Comparison of ENCODE assay signal across 15 cellular contexts in genomic region chr2:119723784-119724467, GRCh38. TPM values are rescaled to one million over a fixed set of nuclear protein-coding genes. Genes with fewer than 3 reads are reported as not detected.
DNase-seq lines count a peak whose midpoint lies in the region; ATAC-seq and TF ChIP-seq lines count a peak whose summit lies in the region.
"Had no signal": no experiment of that assay in that cellular context is flagged by ENCODE, and none has a peak within 500 bp of the region (broad histone marks: within the 10 kb centered on the region; RNA-seq: fewer than 3 reads in every experiment).

No MANE protein-coding gene starts in this region.

- no peaks in the 10 kb centered on the region for H3K36me3 ChIP-seq in WERI-Rb-1

- no peak overlapping the region for H3K27ac ChIP-seq in WERI-Rb-1

- DNase-seq in activated CD4-positive, CD25-positive, alpha-beta regulatory T cell treated with anti-CD3 and anti-CD28 coated beads, Interleukin-2, amount 50 U/mL, for 72 hours: no peak
- peak; percentile 72 for DNase-seq in LHCN-M2 (ENCODE audit: low read depth)
- peak; percentile 5 for DNase-seq in fibroblast of peridontal ligament (ENCODE audit: extremely low read depth)
- DNase-seq in posterior vena cava (ENCODE audit: low spot score): peak; percentile 0
- DNase-seq in SK-N-DZ (ENCODE audit: low spot score): no peak
- no peak for DNase-seq in WERI-Rb-1
- DNase-seq in middle frontal gyrus (ENCODE audit: extremely low spot score, low spot score): no peak
- DNase-seq: 8988T; COR-L47; effector memory CD8-positive, alpha-beta T cell; mesendoderm; NCI-H1417 treated with DMSO at 0.1 percent for 48 hours; NCI-H524 treated with DMSO at 0.1 percent for 48 hours had no signal

- intact Hi-C loops in posterior vena cava (cut with DNase I): no loop called here

- H3K27me3 ChIP-seq in WERI-Rb-1 (ENCODE audit: insufficient read depth, low read depth, severe bottlenecking): no peaks in the 10 kb centered on the region

- H3K4me3 ChIP-seq in WERI-Rb-1 (ENCODE audit: low read depth, low read length): no peak overlapping the region

- TF ChIP-seq CTCF in WERI-Rb-1 (IDR thresholded peaks at IDR 0.05; ENCODE audit: low read depth, low read length): no peak

- H3K9me3 ChIP-seq in WERI-Rb-1 (ENCODE audit: severe bottlenecking): no peaks in the 10 kb centered on the region

- ATAC-seq in activated CD4-positive, CD25-positive, alpha-beta regulatory T cell treated with anti-CD3 and anti-CD28 coated beads, Interleukin-2, amount 50 U/mL, for 24 hours: peak; percentile 44 to 48
- ATAC-seq: effector memory CD8-positive, alpha-beta T cell; natural killer cell treated with Interleukin-12 subunit alpha and Interleukin-12 subunit beta and Interleukin-15 and Interleukin-18, amount 100 ng/mL, for 72 hours had no signal

RNA-seq across cellular contexts. Expression of gene PTPN4, which starts 35.8 kb away (rescaled TPM):
- total RNA-seq in LHCN-M2 (2014; rRNA removed): 13.6 and 17.5 TPM in 2 replicates
- 2.9 TPM for polyA plus RNA-seq in LHCN-M2 (2012)
- total RNA-seq in posterior vena cava: 10 to 100 TPM; 23.8 to 25.4 TPM
- 4.2 and 6.3 TPM in 2 replicates for polyA plus RNA-seq in SK-N-DZ (2014; cell fraction: cytosol; rRNA removed)
- polyA plus RNA-seq in SK-N-DZ (2014; cell fraction: nucleus; rRNA removed): 9.6 and 12.1 TPM in 2 replicates

RNA-seq across cellular contexts. Expression of gene TMEM177, which starts 44.9 kb away (rescaled TPM):
- total RNA-seq in LHCN-M2 (2014; rRNA removed) (17.1 and 18.8 TPM in 2 replicates), posterior vena cava (1 to 10 TPM; 5.3 TPM)
- 8.8 TPM for polyA plus RNA-seq in LHCN-M2 (2012)
- 24.4 and 26.3 TPM in 2 replicates for polyA plus RNA-seq in SK-N-DZ (2014; cell fraction: cytosol; rRNA removed)
- 16.9 and 17.7 TPM in 2 replicates for polyA plus RNA-seq in SK-N-DZ (2014; cell fraction: nucleus; rRNA removed)

Comparison
In these comparisons a context has a peak if more than half of its experiments do, and no peak if none do; other contexts are left out.
1. DNase-seq: peak in LHCN-M2 (single experiment), fibroblast of peridontal ligament (single experiment) and posterior vena cava (single experiment); none in activated CD4-positive, CD25-positive, alpha-beta regulatory T cell treated with anti-CD3 and anti-CD28 coated beads, Interleukin-2, amount 50 U/mL, for 72 hours (single experiment), SK-N-DZ (single experiment), WERI-Rb-1 (single experiment) and middle frontal gyrus (single experiment).